25 cellular contexts compared by ENCODE assay signal in the genomic region with DNA sequence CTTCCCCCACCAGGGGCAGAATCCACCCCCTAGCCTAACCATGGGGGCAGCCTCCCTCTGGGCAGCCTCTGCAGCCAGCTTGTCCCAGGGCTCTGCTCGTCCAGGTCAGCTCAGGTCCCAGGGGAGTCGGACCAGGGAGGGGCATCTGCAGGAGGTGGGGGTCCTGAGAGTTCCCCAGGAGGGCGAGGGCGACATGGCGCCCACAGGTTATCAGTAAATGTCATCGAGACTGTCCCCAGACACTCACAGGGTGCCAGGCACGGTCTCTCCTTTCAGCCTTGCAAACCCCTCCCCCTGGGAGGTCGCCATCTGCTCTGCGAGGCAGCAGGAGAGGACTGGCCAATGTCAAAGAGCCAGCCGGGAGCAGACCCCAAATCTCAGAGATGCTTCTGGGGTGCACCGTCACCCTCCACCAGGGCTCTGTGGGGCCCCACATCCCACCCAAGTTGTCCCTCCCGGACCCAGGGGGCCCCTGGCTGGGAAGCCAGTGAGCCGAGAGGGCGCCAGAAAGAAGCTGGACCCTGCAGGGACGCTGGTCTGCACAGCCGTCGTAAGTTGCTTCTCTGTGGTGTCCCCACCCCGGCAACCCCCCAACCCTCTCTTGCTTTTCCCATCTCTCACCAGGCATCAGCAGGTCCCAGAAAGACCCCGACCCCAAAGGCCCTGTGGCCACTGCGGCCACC.
"Had no signal": no experiment of that assay in that cellular context is flagged by ENCODE, and none has a peak within 500 bp of the region (broad histone marks: within the 10 kb centered on the region; RNA-seq: fewer than 3 reads in every experiment).

No MANE protein-coding gene starts in this region.

- H3K27me3 Mint-ChIP-seq: natural killer cell treated with Interleukin-12 subunit alpha and Interleukin-12 subunit beta and Interleukin-15 and Interleukin-18, amount 100 ng/mL, for 72 hours had no signal

- H3K4me3 ChIP-seq: hepatocyte, left ventricle myocardium inferior, lung, neural progenitor cell, prostate gland, right lobe of liver, suprapubic skin, thyroid gland had no signal

- H3K27ac ChIP-seq: foreskin keratinocyte, hepatocyte, left ventricle myocardium inferior, neural progenitor cell, parathyroid adenoma, prostate gland, right lobe of liver, suprapubic skin, thyroid gland had no signal

- H3K4me3 Mint-ChIP-seq: dendritic cell treated with granulocyte-macrophage colony-stimulating factor and Interleukin-4, amounts not matched to agents 40 ng/mL and 50 ng/mL, for 4 days; endodermal cell; natural killer cell treated with Interleukin-12 subunit alpha and Interleukin-12 subunit beta and Interleukin-15 and Interleukin-18, amount 100 ng/mL, for 72 hours; neural progenitor cell; stimulated activated effector memory CD8-positive, alpha-beta T cell treated with anti-CD3 and anti-CD28 coated beads, Interleukin-12 subunit alpha, Interleukin-12 subunit beta, amount 100 ng/mL, for 72 hours; type B pancreatic cell had no signal

- H3K4me1 Mint-ChIP-seq: endodermal cell had no signal

- H3K4me1 ChIP-seq: foreskin keratinocyte, parathyroid adenoma, prostate gland, right lobe of liver, thyroid gland had no signal

- H3K36me3 ChIP-seq: left ventricle myocardium inferior, neural progenitor cell, prostate gland, right lobe of liver, thyroid gland had no signal

- DNase-seq: endodermal cell; erythroblast; foreskin keratinocyte; head of caudate nucleus; kidney; left cardiac atrium; left ventricle myocardium inferior; mesenchymal stem cell; midbrain; occipital lobe; right lobe of liver; stimulated activated CD4-positive, alpha-beta T cell treated with anti-CD3 and anti-CD28 coated beads, Interleukin-4, amount 100 ng/mL, for 1 hour; stimulated activated CD8-positive, alpha-beta memory T cell treated with anti-CD3 and anti-CD28 coated beads, Interleukin-4, amount 100 ng/mL, for 48 hours; stimulated activated naive CD8-positive, alpha-beta T cell treated with anti-CD3 and anti-CD28 coated beads, Interleukin-15, Interleukin-2, amounts not matched to agents 100 U/mL and 50 U/mL, for 24 hours; thyroid gland had no signal

- H3K9me3 ChIP-seq: left ventricle myocardium inferior, prostate gland, right lobe of liver, suprapubic skin, thyroid gland had no signal

- H3K36me3 Mint-ChIP-seq: natural killer cell treated with Interleukin-12 subunit alpha and Interleukin-12 subunit beta and Interleukin-15 and Interleukin-18, amount 100 ng/mL, for 72 hours; neural progenitor cell; stimulated activated effector memory CD8-positive, alpha-beta T cell treated with anti-CD3 and anti-CD28 coated beads, Interleukin-12 subunit alpha, Interleukin-12 subunit beta, amount 100 ng/mL, for 72 hours; type B pancreatic cell had no signal

- ATAC-seq: foreskin keratinocyte; left cardiac atrium; natural killer cell treated with Interleukin-12 subunit alpha and Interleukin-12 subunit beta and Interleukin-15 and Interleukin-18, amount 100 ng/mL, for 72 hours; right lobe of liver; stimulated activated effector memory CD8-positive, alpha-beta T cell treated with anti-CD3 and anti-CD28 coated beads, Interleukin-12 subunit alpha, Interleukin-12 subunit beta, amount 100 ng/mL, for 72 hours; stimulated activated naive CD8-positive, alpha-beta T cell treated with anti-CD3 and anti-CD28 coated beads, Interleukin-15, Interleukin-2, amounts not matched to agents 100 U/mL and 50 U/mL, for 24 hours had no signal

- H3K27me3 ChIP-seq: hepatocyte, neural progenitor cell, right lobe of liver, thyroid gland had no signal

- H3K27ac Mint-ChIP-seq: dendritic cell treated with granulocyte-macrophage colony-stimulating factor and Interleukin-4, amounts not matched to agents 40 ng/mL and 50 ng/mL, for 4 days; endodermal cell; natural killer cell treated with Interleukin-12 subunit alpha and Interleukin-12 subunit beta and Interleukin-15 and Interleukin-18, amount 100 ng/mL, for 72 hours; neural progenitor cell; stimulated activated effector memory CD8-positive, alpha-beta T cell treated with anti-CD3 and anti-CD28 coated beads, Interleukin-12 subunit alpha, Interleukin-12 subunit beta, amount 100 ng/mL, for 72 hours; type B pancreatic cell had no signal

- H3K9me3 Mint-ChIP-seq: dendritic cell treated with granulocyte-macrophage colony-stimulating factor and Interleukin-4, amounts not matched to agents 40 ng/mL and 50 ng/mL, for 4 days; endodermal cell; natural killer cell treated with Interleukin-12 subunit alpha and Interleukin-12 subunit beta and Interleukin-15 and Interleukin-18, amount 100 ng/mL, for 72 hours; neural progenitor cell; stimulated activated effector memory CD8-positive, alpha-beta T cell treated with anti-CD3 and anti-CD28 coated beads, Interleukin-12 subunit alpha, Interleukin-12 subunit beta, amount 100 ng/mL, for 72 hours; type B pancreatic cell had no signal
